In genomic region chr2:110865188-110865587, GRCh38 we compare ENCODE assay signal across 10 cellular contexts.
A peak's percentile ranks its signal among the peaks of the same experiment; 100 is the strongest.
DNase-seq lines count a peak whose midpoint lies in the region; ATAC-seq and TF ChIP-seq lines count a peak whose summit lies in the region.
"Had no signal": no experiment of that assay in that cellular context is flagged by ENCODE, and none has a peak within 500 bp of the region (broad histone marks: within the 10 kb centered on the region; RNA-seq: fewer than 3 reads in every experiment).

No MANE protein-coding gene starts in this region.

- no peaks in the 10 kb centered on the region for H3K27me3 ChIP-seq in GM06990 (replicated peaks; ENCODE audit: control insufficient read depth, insufficient read depth, low read length)
- peaks cover 4% of the 10 kb centered on the region for H3K27me3 ChIP-seq in adrenal gland
- no peaks in the 10 kb centered on the region for H3K27me3 ChIP-seq in thyroid gland

- peaks cover 64% of the 10 kb centered on the region for H3K27me3 Mint-ChIP-seq in activated naive CD4-positive, alpha-beta T cell treated with anti-CD3 and anti-CD28 coated beads, Interleukin-2, amount 10 ng/mL, durations not matched to agents 7 days and 5 days

- ATAC-seq in GM19328 (IDR thresholded peaks at IDR 0.05; ENCODE audit: unreplicated experiment) (peak; percentile 94), HG03066 (IDR thresholded peaks at IDR 0.05; ENCODE audit: low read depth, unreplicated experiment) (peak; percentile 92)
- ATAC-seq: Panc1 had no signal

- TF ChIP-seq POLR2A in adrenal gland (IDR thresholded peaks at IDR 0.05) = no peak
- no peak for TF ChIP-seq POLR2A in thyroid gland (IDR thresholded peaks at IDR 0.05)

- H3K9me3 Mint-ChIP-seq in activated naive CD4-positive, alpha-beta T cell treated with anti-CD3 and anti-CD28 coated beads, Interleukin-2, amount 10 ng/mL, durations not matched to agents 7 days and 5 days = no peaks in the 10 kb centered on the region

- WGBS in adrenal gland, 4 donors = 76 to 82% (median 78%) methylated on average over 5 of the region's 5 CpGs
- 69 to 79% methylated on average over 5 of the region's 5 CpGs for WGBS in thyroid gland, 2 donors

- no peak overlapping the region for H3K4me3 ChIP-seq in GM06990 (replicated peaks; ENCODE audit: low read depth, low read length)
- no peak overlapping the region for H3K4me3 ChIP-seq in adrenal gland
- no peak overlapping the region for H3K4me3 ChIP-seq in thyroid gland (replicated peaks in 1 of 3)

- DNase-seq in GM06990 (ENCODE audit: extremely low read depth, insufficient read length) (peak; percentile 61), adrenal gland (no peak), superior temporal gyrus (ENCODE audit: extremely low spot score) (no peak), head of caudate nucleus (no peak), thyroid gland (no peak)
- peak; percentile 51 for DNase-seq in activated naive CD4-positive, alpha-beta T cell treated with anti-CD3 and anti-CD28 coated beads, Interleukin-2, amount 10 ng/mL, durations not matched to agents 7 days and 5 days
- DNase-seq: mammary epithelial cell had no signal

- H3K27ac ChIP-seq in adrenal gland = no peak overlapping the region
- H3K27ac ChIP-seq in thyroid gland = no peak overlapping the region

- H3K27ac Mint-ChIP-seq in activated naive CD4-positive, alpha-beta T cell treated with anti-CD3 and anti-CD28 coated beads, Interleukin-2, amount 10 ng/mL, durations not matched to agents 7 days and 5 days = peak overlapping the region; percentile 61

- no peak overlapping the region for H3K4me3 Mint-ChIP-seq in activated naive CD4-positive, alpha-beta T cell treated with anti-CD3 and anti-CD28 coated beads, Interleukin-2, amount 10 ng/mL, durations not matched to agents 7 days and 5 days

- H3K4me1 Mint-ChIP-seq in activated naive CD4-positive, alpha-beta T cell treated with anti-CD3 and anti-CD28 coated beads, Interleukin-2, amount 10 ng/mL, durations not matched to agents 7 days and 5 days = peaks cover 54% of the 10 kb centered on the region

- H3K9me3 ChIP-seq in adrenal gland (replicated peaks in 1 of 3) (no peaks in the 10 kb centered on the region), thyroid gland (no peaks in the 10 kb centered on the region)

- TF ChIP-seq CTCF in GM06990 (IDR thresholded peaks at IDR 0.05; ENCODE audit: insufficient read depth, low read length, poor library complexity, severe bottlenecking) (no peak), adrenal gland (IDR thresholded peaks at IDR 0.05) (no peak), thyroid gland (IDR thresholded peaks at IDR 0.05) (no peak)

- H3K36me3 ChIP-seq in GM06990 (ENCODE audit: control insufficient read depth, insufficient read depth, low read length) (no peaks in the 10 kb centered on the region), adrenal gland (replicated peaks in 1 of 2) (no peaks in the 10 kb centered on the region), thyroid gland (no peaks in the 10 kb centered on the region)

- H3K36me3 Mint-ChIP-seq in activated naive CD4-positive, alpha-beta T cell treated with anti-CD3 and anti-CD28 coated beads, Interleukin-2, amount 10 ng/mL, durations not matched to agents 7 days and 5 days = no peaks in the 10 kb centered on the region

- H3K4me1 ChIP-seq in adrenal gland (replicated peaks in 1 of 2) (no peaks in the 10 kb centered on the region), thyroid gland (no peaks in the 10 kb centered on the region)

- CTCF ChIA-PET in activated naive CD4-positive, alpha-beta T cell treated with anti-CD3 and anti-CD28 coated beads, Interleukin-2, amount 10 ng/mL, durations not matched to agents 7 days and 5 days (lab: Charles Lee) = interaction anchor here (2.4 to 2.8 kb wide), 2 partner anchors 12 to 13 kb away, joined by 6 to 9 read pairs; no protein-coding TSS in a partner anchor

- intact Hi-C loops in adrenal gland (cut with DNase I) (no loop called here), head of caudate nucleus (cut with DNase I) (no loop called here), thyroid gland (cut with DNase I) (no loop called here)

Comparison
In these comparisons a context has a peak if more than half of its experiments do, and no peak if none do; other contexts are left out.
1. DNase-seq: peak in GM06990 (single experiment) and activated naive CD4-positive, alpha-beta T cell treated with anti-CD3 and anti-CD28 coated beads, Interleukin-2, amount 10 ng/mL, durations not matched to agents 7 days and 5 days (single experiment); none in adrenal gland (0 of 7), superior temporal gyrus (single experiment), head of caudate nucleus (0 of 42) and thyroid gland (0 of 2).